25 cellular contexts compared by ENCODE assay signal in the genomic region with DNA sequence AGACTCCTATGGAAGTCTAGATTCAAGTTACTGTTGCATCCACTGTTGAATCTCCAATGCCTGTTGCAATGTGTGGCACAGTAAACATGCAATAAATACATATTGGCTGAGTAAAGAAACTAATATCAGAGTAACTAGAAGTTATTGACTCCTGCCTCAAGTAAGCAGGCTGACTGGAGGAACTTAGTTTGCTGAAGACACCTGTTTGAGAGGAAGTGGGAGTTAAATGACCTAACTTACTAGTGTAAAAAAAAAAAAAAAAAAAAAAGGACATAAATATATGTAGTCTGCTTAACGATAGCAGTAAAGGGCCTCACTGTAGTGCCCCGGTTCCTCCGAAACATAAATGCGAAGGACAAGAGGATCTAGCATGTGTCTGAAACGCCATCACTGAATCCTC.
"Had no signal": no experiment of that assay in that cellular context is flagged by ENCODE, and none has a peak within 500 bp of the region (broad histone marks: within the 10 kb centered on the region; RNA-seq: fewer than 3 reads in every experiment).

No MANE protein-coding gene starts in this region.

- H3K27ac Mint-ChIP-seq: activated CD4-positive, alpha-beta T cell treated with anti-CD3 and anti-CD28 coated beads for 36 hours; activated CD8-positive, alpha-beta T cell treated with anti-CD3 and anti-CD28 coated beads for 36 hours; activated naive CD4-positive, alpha-beta T cell treated with anti-CD3 and anti-CD28 coated beads, Interleukin-2, amount 10 ng/mL, durations not matched to agents 7 days and 5 days; activated naive CD8-positive, alpha-beta T cell treated with anti-CD3 and anti-CD28 coated beads for 36 hours; activated T-cell treated with anti-CD3 and anti-CD28 coated beads, Interleukin-2, amount 50 U/mL, for 72 hours; activated T-helper 2 cell treated with anti-CD3 and anti-CD28 coated beads, Interferon-gamma antibody, Interleukin-2, Interleukin-4, amounts not matched to agents 10 μg/mL and 5 μg/mL and 100 μg/mL, durations not matched to agents 14 hours and 24 hours and 36 hours had no signal

- H3K4me2 ChIP-seq: SK-N-SH had no signal

- H3K4me3 ChIP-seq: K562 had no signal

- H3K4me3 Mint-ChIP-seq: activated CD4-positive, alpha-beta T cell treated with anti-CD3 and anti-CD28 coated beads for 36 hours; activated CD8-positive, alpha-beta T cell treated with anti-CD3 and anti-CD28 coated beads for 36 hours; activated naive CD4-positive, alpha-beta T cell treated with anti-CD3 and anti-CD28 coated beads, Interleukin-2, amount 10 ng/mL, durations not matched to agents 7 days and 5 days; activated naive CD8-positive, alpha-beta T cell treated with anti-CD3 and anti-CD28 coated beads for 36 hours; activated T-cell treated with anti-CD3 and anti-CD28 coated beads, Interleukin-2, amount 50 U/mL, for 72 hours had no signal

- H3K27me3 Mint-ChIP-seq: activated CD4-positive, alpha-beta T cell treated with anti-CD3 and anti-CD28 coated beads for 36 hours; activated CD8-positive, alpha-beta T cell treated with anti-CD3 and anti-CD28 coated beads for 36 hours had no signal

- DNase-seq: activated CD4-positive, alpha-beta T cell treated with anti-CD3 and anti-CD28 coated beads for 36 hours; activated CD8-positive, alpha-beta memory T cell treated with anti-CD3 and anti-CD28 coated beads, Interleukin-2, amount 50 U/mL, for 4 hours; activated CD8-positive, alpha-beta T cell treated with anti-CD3 and anti-CD28 coated beads for 36 hours; activated gamma-delta T cell treated with Interleukin-2 at 50 U/mL for 16 hours; activated naive CD4-positive, alpha-beta T cell treated with anti-CD3 and anti-CD28 coated beads, Interleukin-2, amount 10 ng/mL, durations not matched to agents 7 days and 5 days; activated naive CD8-positive, alpha-beta T cell treated with anti-CD3 and anti-CD28 coated beads for 36 hours; activated T-cell treated with anti-CD3 and anti-CD28 coated beads, Interleukin-2, amount 50 U/mL, for 72 hours; cerebellar nuclear complex; Karpas-422; MM.1S; NCI-H1092; NCI-H1417; NCI-H1930; NCI-H2171; NCI-H2227 treated with DMSO at 0.1 percent for 48 hours; NCI-H526; NCI-H774; RPMI8226; SK-N-SH; T-helper 1 cell had no signal

- ATAC-seq: activated CD4-positive, alpha-beta T cell treated with anti-CD3 and anti-CD28 coated beads for 36 hours; activated CD8-positive, alpha-beta T cell treated with anti-CD3 and anti-CD28 coated beads for 36 hours; activated T-cell treated with anti-CD3 and anti-CD28 coated beads, Interleukin-2, amount 50 U/mL, for 72 hours; K562; Panc1; Right ventricle myocardium inferior had no signal

- H3K4me1 Mint-ChIP-seq: activated CD4-positive, alpha-beta T cell treated with anti-CD3 and anti-CD28 coated beads for 36 hours; activated naive CD8-positive, alpha-beta T cell treated with anti-CD3 and anti-CD28 coated beads for 36 hours had no signal

- H3K9me3 Mint-ChIP-seq: activated CD8-positive, alpha-beta T cell treated with anti-CD3 and anti-CD28 coated beads for 36 hours; activated naive CD4-positive, alpha-beta T cell treated with anti-CD3 and anti-CD28 coated beads, Interleukin-2, amount 10 ng/mL, durations not matched to agents 7 days and 5 days; activated naive CD8-positive, alpha-beta T cell treated with anti-CD3 and anti-CD28 coated beads for 36 hours; activated T-helper 2 cell treated with anti-CD3 and anti-CD28 coated beads, Interferon-gamma antibody, Interleukin-2, Interleukin-4, amounts not matched to agents 10 μg/mL and 5 μg/mL and 100 μg/mL, durations not matched to agents 14 hours and 24 hours and 36 hours had no signal

- FAIRE-seq: K562 had no signal

- H3K27ac ChIP-seq: VCaP had no signal

- H3K9me3 ChIP-seq: SK-N-SH had no signal

- H3K9ac ChIP-seq: SK-N-SH had no signal

- H3K36me3 Mint-ChIP-seq: activated naive CD4-positive, alpha-beta T cell treated with anti-CD3 and anti-CD28 coated beads, Interleukin-2, amount 10 ng/mL, durations not matched to agents 7 days and 5 days; activated naive CD8-positive, alpha-beta T cell treated with anti-CD3 and anti-CD28 coated beads for 36 hours had no signal
